1 cellular context compared by ENCODE assay signal in the genomic region with DNA sequence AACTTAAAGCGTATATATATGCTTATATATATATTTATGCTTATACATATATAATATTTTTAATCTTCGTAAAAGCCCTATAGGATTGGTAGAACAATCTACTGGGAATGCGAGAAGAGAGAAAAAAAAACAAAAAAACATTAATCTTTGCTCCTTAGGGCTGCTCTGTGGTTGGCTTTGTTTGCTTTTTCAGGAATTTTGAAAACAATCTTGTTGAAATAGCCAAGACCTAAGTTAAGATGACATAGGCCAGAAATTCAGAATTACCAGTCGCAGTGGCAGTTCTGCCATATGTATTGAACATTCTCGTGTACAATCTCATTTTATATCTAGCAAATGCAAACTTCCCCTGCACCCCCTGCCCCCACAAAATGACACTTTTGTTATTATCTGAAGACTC.
TF ChIP-seq lines count a peak whose summit lies in the region.

No MANE protein-coding gene starts in this region.

TF ChIP-seq in HepG2, 621 proteins besides CTCF, POLR2A, EP300 and RAD21:
- TF ChIP-seq FOXP1 (IDR thresholded peaks at IDR 0.05): no peak
- TF ChIP-seq FOXP1 (CRISPR knock-in tag; IDR thresholded peaks at IDR 0.05): 0 out of 2 replicates have a peak, but pooled peaks have one; percentile 11
- no peak for TF ChIP-seq ZNF121 (CRISPR knock-in tag; IDR thresholded peaks at IDR 0.05)
- TF ChIP-seq, protein P1, sequence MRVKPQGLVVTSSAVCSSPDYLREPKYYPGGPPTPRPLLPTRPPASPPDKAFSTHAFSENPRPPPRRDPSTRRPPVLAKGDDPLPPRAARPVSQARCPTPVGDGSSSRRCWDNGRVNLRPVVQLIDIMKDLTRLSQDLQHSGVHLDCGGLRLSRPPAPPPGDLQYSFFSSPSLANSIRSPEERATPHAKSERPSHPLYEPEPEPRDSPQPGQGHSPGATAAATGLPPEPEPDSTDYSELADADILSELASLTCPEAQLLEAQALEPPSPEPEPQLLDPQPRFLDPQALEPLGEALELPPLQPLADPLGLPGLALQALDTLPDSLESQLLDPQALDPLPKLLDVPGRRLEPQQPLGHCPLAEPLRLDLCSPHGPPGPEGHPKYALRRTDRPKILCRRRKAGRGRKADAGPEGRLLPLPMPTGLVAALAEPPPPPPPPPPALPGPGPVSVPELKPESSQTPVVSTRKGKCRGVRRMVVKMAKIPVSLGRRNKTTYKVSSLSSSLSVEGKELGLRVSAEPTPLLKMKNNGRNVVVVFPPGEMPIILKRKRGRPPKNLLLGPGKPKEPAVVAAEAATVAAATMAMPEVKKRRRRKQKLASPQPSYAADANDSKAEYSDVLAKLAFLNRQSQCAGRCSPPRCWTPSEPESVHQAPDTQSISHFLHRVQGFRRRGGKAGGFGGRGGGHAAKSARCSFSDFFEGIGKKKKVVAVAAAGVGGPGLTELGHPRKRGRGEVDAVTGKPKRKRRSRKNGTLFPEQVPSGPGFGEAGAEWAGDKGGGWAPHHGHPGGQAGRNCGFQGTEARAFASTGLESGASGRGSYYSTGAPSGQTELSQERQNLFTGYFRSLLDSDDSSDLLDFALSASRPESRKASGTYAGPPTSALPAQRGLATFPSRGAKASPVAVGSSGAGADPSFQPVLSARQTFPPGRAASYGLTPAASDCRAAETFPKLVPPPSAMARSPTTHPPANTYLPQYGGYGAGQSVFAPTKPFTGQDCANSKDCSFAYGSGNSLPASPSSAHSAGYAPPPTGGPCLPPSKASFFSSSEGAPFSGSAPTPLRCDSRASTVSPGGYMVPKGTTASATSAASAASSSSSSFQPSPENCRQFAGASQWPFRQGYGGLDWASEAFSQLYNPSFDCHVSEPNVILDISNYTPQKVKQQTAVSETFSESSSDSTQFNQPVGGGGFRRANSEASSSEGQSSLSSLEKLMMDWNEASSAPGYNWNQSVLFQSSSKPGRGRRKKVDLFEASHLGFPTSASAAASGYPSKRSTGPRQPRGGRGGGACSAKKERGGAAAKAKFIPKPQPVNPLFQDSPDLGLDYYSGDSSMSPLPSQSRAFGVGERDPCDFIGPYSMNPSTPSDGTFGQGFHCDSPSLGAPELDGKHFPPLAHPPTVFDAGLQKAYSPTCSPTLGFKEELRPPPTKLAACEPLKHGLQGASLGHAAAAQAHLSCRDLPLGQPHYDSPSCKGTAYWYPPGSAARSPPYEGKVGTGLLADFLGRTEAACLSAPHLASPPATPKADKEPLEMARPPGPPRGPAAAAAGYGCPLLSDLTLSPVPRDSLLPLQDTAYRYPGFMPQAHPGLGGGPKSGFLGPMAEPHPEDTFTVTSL (CRISPR knock-in tag; IDR thresholded peaks at IDR 0.05; ENCODE audit: borderline replicate concordance): peak; percentile 50; the same call in 1 of the 2 replicates
